12 cellular contexts compared by ENCODE assay signal in genomic region chr1:164638506-164639202, GRCh38.
DNase-seq lines count a peak whose midpoint lies in the region; TF ChIP-seq lines count a peak whose summit lies in the region.
"Had no signal": no experiment of that assay in that cellular context is flagged by ENCODE, and none has a peak within 500 bp of the region (broad histone marks: within the 10 kb centered on the region; RNA-seq: fewer than 3 reads in every experiment).

No MANE protein-coding gene starts in this region.

- no peak overlapping the region for H3K4me3 Mint-ChIP-seq in CD4-positive, alpha-beta memory T cell

- H3K27ac ChIP-seq in mesodermal cell (ENCODE audit: low read depth, low read length, severe bottlenecking) (peak overlapping the region; percentile 89), tibial artery (peak overlapping the region; percentile 50 to 52), Peyer's patch (peak overlapping the region in 2 of 4 donors; percentile 72 to 77)
- no peak overlapping the region for H3K27ac ChIP-seq in CD4-positive, alpha-beta memory T cell (ENCODE audit: low read depth, low read length)
- H3K27ac ChIP-seq: HL-60, tibial nerve, VCaP had no signal

- peaks cover 9% of the 10 kb centered on the region for H3K36me3 ChIP-seq in mesodermal cell (ENCODE audit: control insufficient read depth, insufficient read depth, low read length)
- no peaks in the 10 kb centered on the region for H3K36me3 ChIP-seq in tibial artery
- H3K36me3 ChIP-seq in CD4-positive, alpha-beta memory T cell (ENCODE audit: insufficient read depth, low read length): no peaks in the 10 kb centered on the region
- no peaks in the 10 kb centered on the region for H3K36me3 ChIP-seq in Peyer's patch

- H3K4me3 ChIP-seq in mesodermal cell (ENCODE audit: extremely low read depth, insufficient read depth, low read length, poor library complexity, severe bottlenecking): no peak overlapping the region
- H3K4me3 ChIP-seq in tibial artery: no peak overlapping the region
- H3K4me3 ChIP-seq in CD4-positive, alpha-beta memory T cell (ENCODE audit: low read length in 2 of 2): no peak overlapping the region
- H3K4me3 ChIP-seq in Peyer's patch: no peak overlapping the region
- H3K4me3 ChIP-seq: tibial nerve had no signal

- peak; percentile 78 for DNase-seq in NCI-H345 (lab: John Stamatoyannopoulos, UW)
- peak; percentile 49 for DNase-seq in cerebellum (ENCODE audit: low spot score)
- DNase-seq in tibial artery: no peak
- no peak for DNase-seq in H4 (ENCODE audit: low spot score)
- no peak for DNase-seq in epidermal melanocyte (ENCODE audit: insufficient read length, low spot score)
- DNase-seq in CD4-positive, alpha-beta memory T cell: no peak
- no peak for DNase-seq in Peyer's patch
- DNase-seq: activated CD8-positive, alpha-beta memory T cell treated with anti-CD3 and anti-CD28 coated beads, Interleukin-2, amount 50 U/mL, for 48 hours had no signal

- TF ChIP-seq CTCF in tibial artery (IDR thresholded peaks at IDR 0.05) (no peak), Peyer's patch (IDR thresholded peaks at IDR 0.05) (peak in 2 of 6 experiments; percentile 13 to 35)

- H3K4me1 ChIP-seq in mesodermal cell (ENCODE audit: control insufficient read depth, insufficient read depth, low read length, poor library complexity, severe bottlenecking) (peaks cover 30% of the 10 kb centered on the region), tibial artery (peaks cover 0 to 85% (median 43%) of the 10 kb centered on the region in 4 donors), Peyer's patch (peaks cover 0 to 51% (median 2%) of the 10 kb centered on the region in 4 donors)
- no peaks in the 10 kb centered on the region for H3K4me1 ChIP-seq in CD4-positive, alpha-beta memory T cell (ENCODE audit: insufficient read depth, low read length)

- WGBS in mesodermal cell (ENCODE audit: insufficient coverage in 2 of 2), 2 experiments: 86 to 98% methylated on average over 7 to 8 of the region's 14 CpGs

- no peaks in the 10 kb centered on the region for H3K27me3 Mint-ChIP-seq in CD4-positive, alpha-beta memory T cell

- POLR2A ChIA-PET in CD4-positive, alpha-beta memory T cell (lab: Charles Lee; ENCODE audit: partially characterized antibody): no interaction called here

- CTCF ChIA-PET in CD4-positive, alpha-beta memory T cell (lab: Charles Lee; ENCODE audit: partially characterized antibody): no interaction called here

- no peak overlapping the region for H3K27ac Mint-ChIP-seq in CD4-positive, alpha-beta memory T cell

- no peak for TF ChIP-seq POLR2A in Peyer's patch (IDR thresholded peaks at IDR 0.05)

- H3K9me3 ChIP-seq in mesodermal cell (ENCODE audit: control insufficient read depth, low read length): no peaks in the 10 kb centered on the region
- no peaks in the 10 kb centered on the region for H3K9me3 ChIP-seq in tibial artery
- no peaks in the 10 kb centered on the region for H3K9me3 ChIP-seq in CD4-positive, alpha-beta memory T cell (ENCODE audit: control insufficient read depth in 1 of 2, low read length in 2 of 2)
- no peaks in the 10 kb centered on the region for H3K9me3 ChIP-seq in Peyer's patch
- H3K9me3 ChIP-seq: tibial nerve had no signal

- no peaks in the 10 kb centered on the region for H3K4me1 Mint-ChIP-seq in CD4-positive, alpha-beta memory T cell

- H3K9me3 Mint-ChIP-seq in CD4-positive, alpha-beta memory T cell: peaks cover 0 to 5% (median 0%) of the 10 kb centered on the region in 8 donors

- no peaks in the 10 kb centered on the region for H3K27me3 ChIP-seq in tibial artery
- H3K27me3 ChIP-seq in CD4-positive, alpha-beta memory T cell (ENCODE audit: insufficient read depth, low read length): no peaks in the 10 kb centered on the region
- H3K27me3 ChIP-seq in Peyer's patch: no peaks in the 10 kb centered on the region
- H3K27me3 ChIP-seq: tibial nerve had no signal

- no peaks in the 10 kb centered on the region for H3K36me3 Mint-ChIP-seq in CD4-positive, alpha-beta memory T cell

- intact Hi-C loops in tibial artery (cut with DNase I; ENCODE audit: low total_unique reads): loop anchor here (10.0 kb wide), 1 partner anchor 146 kb away; no protein-coding TSS in a partner anchor
- intact Hi-C loops in CD4-positive, alpha-beta memory T cell (cut with micrococcal nuclease): no loop called here

Comparison
In these comparisons a context has a peak if more than half of its experiments do, and no peak if none do; other contexts are left out.
1. DNase-seq: peak in NCI-H345 (single experiment) and cerebellum (single experiment); none in tibial artery (0 of 2), H4 (single experiment), epidermal melanocyte (single experiment), CD4-positive, alpha-beta memory T cell (0 of 5) and Peyer's patch (0 of 3).